Comparison of ENCODE assay signal across 21 cellular contexts in genomic region chr12:46404733-46405132, GRCh38. TPM values are rescaled to one million over a fixed set of nuclear protein-coding genes. Genes with fewer than 3 reads are reported as not detected.
A peak's percentile ranks its signal among the peaks of the same experiment; 100 is the strongest.
DNase-seq lines count a peak whose midpoint lies in the region; ATAC-seq and TF ChIP-seq lines count a peak whose summit lies in the region.
"Had no signal": no experiment of that assay in that cellular context is flagged by ENCODE, and none has a peak within 500 bp of the region (broad histone marks: within the 10 kb centered on the region; RNA-seq: fewer than 3 reads in every experiment).

No MANE protein-coding gene starts in this region.

- H3K4me2 ChIP-seq in BLaER1 treated with 17β-estradiol and CSF1 and Interleukin-3, amounts not matched to agents 10 nM and 100 nM = peak overlapping the region in 9 of 11 experiments; percentile 8 to 57 (median 23); a peak in 13 of 22 replicates
- H3K4me2 ChIP-seq in MM.1S (ENCODE audit: low read depth, low read length) = peak overlapping the region; percentile 26

- TF ChIP-seq POLR2A in testis (IDR thresholded peaks at IDR 0.05) = no peak

- ATAC-seq in left lung (no peak), esophagus mucosa (no peak)
- ATAC-seq: CD8-positive, alpha-beta T cell; PC-3 had no signal

- H4K20me1 ChIP-seq in BLaER1 treated with 17β-estradiol and CSF1 and Interleukin-3, amounts not matched to agents 10 nM and 100 nM = no peaks in the 10 kb centered on the region
- no peaks in the 10 kb centered on the region for H4K20me1 ChIP-seq in MM.1S (ENCODE audit: insufficient read depth, low read length)

- peaks cover 0 to 4% (median 0%) of the 10 kb centered on the region in 11 experiments; a peak in 2 of 22 replicates for H3K9me3 ChIP-seq in BLaER1 treated with 17β-estradiol and CSF1 and Interleukin-3, amounts not matched to agents 10 nM and 100 nM (replicated peaks in 1 of 11)
- H3K9me3 ChIP-seq in MM.1S (replicated peaks; ENCODE audit: insufficient read depth, low read length) (no peaks in the 10 kb centered on the region), left lung (no peaks in the 10 kb centered on the region), testis (no peaks in the 10 kb centered on the region)

- no peak overlapping the region for H3K9ac ChIP-seq in BLaER1 treated with 17β-estradiol and CSF1 and Interleukin-3, amounts not matched to agents 10 nM and 100 nM
- H3K9ac ChIP-seq in MM.1S (ENCODE audit: low read length) = no peak overlapping the region

- no peak overlapping the region for H3K4me3 ChIP-seq in BLaER1 treated with 17β-estradiol and CSF1 and Interleukin-3, amounts not matched to agents 10 nM and 100 nM
- no peak overlapping the region for H3K4me3 ChIP-seq in MM.1S (ENCODE audit: low read length)
- H3K4me3 ChIP-seq in left lung = no peak overlapping the region
- H3K4me3 ChIP-seq in testis = no peak overlapping the region
- H3K4me3 ChIP-seq: lung had no signal

- DNase-seq in MM.1S = no peak
- no peak for DNase-seq in left lung
- no peak for DNase-seq in testis
- no peak for DNase-seq in OCI-M1 (lab: John Stamatoyannopoulos, UW)
- DNase-seq in iPS-NIHi11 (ENCODE audit: low spot score) = no peak
- no peak for DNase-seq in HK-2 (ENCODE audit: unreplicated experiment)
- DNase-seq: activated CD4-positive, alpha-beta T cell treated with anti-CD3 and anti-CD28 coated beads for 4 hours; activated naive CD4-positive, alpha-beta T cell treated with anti-CD3 and anti-CD28 coated beads, Interleukin-2, amount 10 ng/mL, durations not matched to agents 7 days and 5 days; CD8-positive, alpha-beta T cell; DMS53; GF-D8; hippocampal formation; islet precursor cell; Karpas-422; NCI-H1105; NCI-H2029 treated with DMSO at 0.1 percent for 48 hours; PC-3; retina had no signal

- H3K79me2 ChIP-seq in MM.1S (ENCODE audit: low read length) = no peaks in the 10 kb centered on the region

- 70 to 92% methylated on average over 5 of the region's 5 CpGs for WGBS in testis, 2 donors

- intact Hi-C loops in left lung (cut with DNase I) (no loop called here), testis (cut with DNase I; ENCODE audit: low total_unique reads) (no loop called here)

- no peak for TF ChIP-seq CTCF in MM.1S (IDR thresholded peaks at IDR 0.05; ENCODE audit: low read length)
- TF ChIP-seq CTCF in left lung (IDR thresholded peaks at IDR 0.05) = no peak
- no peak for TF ChIP-seq CTCF in testis (IDR thresholded peaks at IDR 0.05)

- H3K27me3 ChIP-seq in BLaER1 treated with 17β-estradiol and CSF1 and Interleukin-3, amounts not matched to agents 10 nM and 100 nM = no peaks in the 10 kb centered on the region
- H3K27me3 ChIP-seq in MM.1S (replicated peaks; ENCODE audit: insufficient read depth, low read length) = no peaks in the 10 kb centered on the region
- no peaks in the 10 kb centered on the region for H3K27me3 ChIP-seq in left lung
- no peaks in the 10 kb centered on the region for H3K27me3 ChIP-seq in testis

- peaks cover 15% of the 10 kb centered on the region; the same call in 1 of the 2 replicates for H3F3A ChIP-seq in MM.1S (ENCODE audit: insufficient read depth, low read length)

- H2AFZ ChIP-seq in MM.1S (ENCODE audit: low read length) = no peak overlapping the region

- no peaks in the 10 kb centered on the region for H3K9me2 ChIP-seq in MM.1S (replicated peaks; ENCODE audit: insufficient read depth, low read length)

- H3K36me3 ChIP-seq in BLaER1 treated with 17β-estradiol and CSF1 and Interleukin-3, amounts not matched to agents 10 nM and 100 nM = no peaks in the 10 kb centered on the region
- no peaks in the 10 kb centered on the region for H3K36me3 ChIP-seq in MM.1S (replicated peaks; ENCODE audit: insufficient read depth, low read length)
- no peaks in the 10 kb centered on the region for H3K36me3 ChIP-seq in left lung
- no peaks in the 10 kb centered on the region for H3K36me3 ChIP-seq in testis (ENCODE audit: low read depth, missing control alignments)

- H3K27ac ChIP-seq in BLaER1 treated with 17β-estradiol and CSF1 and Interleukin-3, amounts not matched to agents 10 nM and 100 nM = no peak overlapping the region
- peak overlapping the region; percentile 40; the same call in 1 of the 2 replicates for H3K27ac ChIP-seq in MM.1S (ENCODE audit: low read length)
- peak overlapping the region; percentile 7 to 61 for H3K27ac ChIP-seq in left lung
- peak overlapping the region; percentile 16 to 46 for H3K27ac ChIP-seq in testis

- peaks cover 14 to 22% (median 21%) of the 10 kb centered on the region in 10 experiments; a peak in 19 of 20 replicates for H3K4me1 ChIP-seq in BLaER1 treated with 17β-estradiol and CSF1 and Interleukin-3, amounts not matched to agents 10 nM and 100 nM
- H3K4me1 ChIP-seq in MM.1S (ENCODE audit: low read length) = peaks cover 30% of the 10 kb centered on the region
- peaks cover 0 to 14% of the 10 kb centered on the region in 2 donors for H3K4me1 ChIP-seq in left lung
- H3K4me1 ChIP-seq in testis = peaks cover 6% of the 10 kb centered on the region

RNA-seq across cellular contexts. Expression of gene SLC38A2, which starts 32.2 kb away (rescaled TPM):
- 100 to 1,000 TPM; 209 to 270 TPM for total RNA-seq in left lung
- 100 to 1,000 TPM; 151 to 220 TPM for total RNA-seq in testis
- 56.4 TPM for polyA plus RNA-seq in testis (ENCODE audit: insufficient read depth, low read depth, low replicate concordance)
- 245 TPM for total RNA-seq in esophagus mucosa

Comparison
In these comparisons a context has a peak if more than half of its experiments do, and no peak if none do; other contexts are left out.
1. H3K27ac ChIP-seq: peak in MM.1S (single experiment), left lung (2 of 2) and testis (2 of 2); none in BLaER1 treated with 17β-estradiol and CSF1 and Interleukin-3, amounts not matched to agents 10 nM and 100 nM (0 of 11).